ENCODE assay signal across 13 cellular contexts in the genomic region with DNA sequence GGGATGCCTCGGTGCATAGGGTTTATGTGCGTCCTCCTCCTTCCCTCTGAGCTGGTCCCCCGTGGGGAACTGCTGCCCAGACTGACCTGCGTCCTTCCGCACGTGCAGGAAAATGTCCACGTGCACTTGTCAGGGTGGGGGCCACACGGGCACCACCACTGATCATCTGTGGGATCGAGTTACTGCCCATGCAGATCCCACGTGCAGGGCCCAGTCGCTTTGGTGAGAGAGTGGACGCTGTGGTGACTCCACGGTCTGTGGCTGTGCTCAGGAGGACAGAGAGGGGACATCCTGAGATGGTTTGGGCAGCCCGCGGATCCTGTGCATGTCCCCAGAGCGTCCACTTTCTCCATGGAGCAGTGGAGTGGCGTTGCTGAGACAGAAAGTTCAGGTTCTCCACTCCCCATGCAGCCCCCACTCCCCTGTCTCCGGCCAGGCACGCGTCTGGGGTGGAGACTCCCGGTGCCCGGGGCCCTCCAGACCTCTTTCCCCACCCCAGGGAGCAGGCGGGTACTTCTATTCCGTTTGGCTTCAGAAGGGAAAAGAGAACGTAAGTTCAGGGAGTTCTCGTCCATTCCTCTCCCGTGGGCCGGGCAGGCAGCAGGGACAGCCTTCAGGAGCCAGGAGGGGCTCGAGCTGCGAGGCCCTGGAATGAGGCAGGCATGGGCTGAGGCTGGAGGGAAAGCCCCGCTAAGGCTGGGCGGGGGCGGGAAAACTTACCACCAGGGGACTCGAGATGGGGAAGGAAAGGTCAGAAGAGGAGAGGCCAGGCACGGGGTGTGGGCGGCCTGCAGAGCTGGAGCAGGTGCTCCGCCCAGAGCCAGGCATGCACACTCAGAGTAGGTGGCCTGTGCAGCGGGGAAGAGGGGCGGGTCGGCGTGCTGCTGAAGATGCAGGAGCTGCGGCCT. TPM values are rescaled to one million over a fixed set of nuclear protein-coding genes. Genes with fewer than 3 reads are reported as not detected.
DNase-seq lines count a peak whose midpoint lies in the region; ATAC-seq, FAIRE-seq and TF ChIP-seq lines count a peak whose summit lies in the region.
"Had no signal": no experiment of that assay in that cellular context is flagged by ENCODE, and none has a peak within 500 bp of the region (broad histone marks: within the 10 kb centered on the region; RNA-seq: fewer than 3 reads in every experiment).

No MANE protein-coding gene starts in this region.

- H3K4ac ChIP-seq in IMR-90 (ENCODE audit: low read depth, low read length), result no peak overlapping the region

- H3K4me1 ChIP-seq in A549 (peaks cover 89% of the 10 kb centered on the region), IMR-90 (ENCODE audit: control insufficient read depth, insufficient read depth, low read length) (peaks cover 33% of the 10 kb centered on the region), neural progenitor cell (peaks cover 6% of the 10 kb centered on the region)

- H3K4me3 Mint-ChIP-seq in neural progenitor cell, result no peak overlapping the region

- TF ChIP-seq POLR2A in A549 (IDR thresholded peaks at IDR 0.05; ENCODE audit: low read length), result no peak
- TF ChIP-seq POLR2A in IMR-90 (IDR thresholded peaks at IDR 0.05; ENCODE audit: low read depth, low read length), result no peak

- H2BK20ac ChIP-seq in IMR-90 (ENCODE audit: low read depth, low read length), result no peak overlapping the region

- H3K56ac ChIP-seq in IMR-90 (ENCODE audit: extremely low read depth, insufficient read depth, low read length), result no peak overlapping the region

- H3F3A ChIP-seq in neural progenitor cell (ENCODE audit: low read depth), result no peaks in the 10 kb centered on the region

- no peak overlapping the region for H4K5ac ChIP-seq in IMR-90 (ENCODE audit: low read depth, low read length)

- peak overlapping the region; percentile 31; the same call in 1 of the 2 replicates for H3K14ac ChIP-seq in IMR-90 (replicated peaks; ENCODE audit: low read depth, low read length)

- peaks cover 41% of the 10 kb centered on the region for H3K9me1 ChIP-seq in IMR-90 (ENCODE audit: insufficient read depth, low read length)

- H3K27ac ChIP-seq in A549, result peak overlapping the region; percentile 31 to 92
- no peak overlapping the region for H3K27ac ChIP-seq in IMR-90 (ENCODE audit: insufficient read depth, low read length)
- no peak overlapping the region for H3K27ac ChIP-seq in neural progenitor cell
- H3K27ac ChIP-seq: ascending aorta, PC-9 had no signal

- no peak overlapping the region for H2BK15ac ChIP-seq in IMR-90 (ENCODE audit: low read depth, low read length)

- TF ChIP-seq RAD21 in A549 (conservative IDR thresholded peaks at IDR 0.05 in 1 of 2, IDR thresholded peaks at IDR 0.05 in 1 of 2), result no peak
- TF ChIP-seq RAD21 in IMR-90 (IDR thresholded peaks at IDR 0.05; ENCODE audit: low read length), result no peak

- H2BK5ac ChIP-seq in IMR-90 (ENCODE audit: low read depth, low read length, poor library complexity, severe bottlenecking), result peak overlapping the region; percentile 27

- H2BK120ac ChIP-seq in IMR-90 (ENCODE audit: low read depth, low read length), result no peak overlapping the region

- intact Hi-C loops in IMR-90 (cut with micrococcal nuclease), result no loop called here

- H4K20me1 ChIP-seq in IMR-90 (ENCODE audit: insufficient read depth, low read length) (peaks cover 32% of the 10 kb centered on the region), neural progenitor cell (ENCODE audit: low read depth) (no peaks in the 10 kb centered on the region)

- TF ChIP-seq CTCF in A549 (IDR thresholded peaks at IDR 0.05) (no peak), IMR-90 (conservative IDR thresholded peaks at IDR 0.05; ENCODE audit: low read depth, low read length) (no peak), fibroblast of mammary gland (conservative IDR thresholded peaks at IDR 0.05; ENCODE audit: control insufficient read depth, insufficient read depth, low read depth, low read length) (no peak), neural progenitor cell (IDR thresholded peaks at IDR 0.05) (no peak)

- H3K79me2 ChIP-seq in neural progenitor cell (ENCODE audit: low read depth), result no peaks in the 10 kb centered on the region

- CTCF ChIA-PET in A549 (lab: Yijun Ruan, JAX), result interaction anchor here (0.7 to 3.2 kb wide), 9 partner anchors 9 to 305 kb away, joined by 3 to 9 read pairs (median 3); no protein-coding TSS in a partner anchor
- CTCF ChIA-PET in IMR-90 (lab: Yijun Ruan, JAX), result no interaction called here

- H4K91ac ChIP-seq in IMR-90 (ENCODE audit: insufficient read depth, low read depth, low read length), result 0 out of 2 replicates have a peak overlapping the region, but pooled peaks have one; percentile 4

- peaks cover 4% of the 10 kb centered on the region for H3K36me3 Mint-ChIP-seq in neural progenitor cell

- H3K23ac ChIP-seq in IMR-90 (ENCODE audit: low read depth, low read length), result no peak overlapping the region

- H3K4me1 Mint-ChIP-seq in neural progenitor cell, result peaks cover 35% of the 10 kb centered on the region

- no TSS peak for BruUV-seq in IMR-90 (replicated peaks; lab: Mats Ljungman, UMichigan)

- dilution Hi-C loops in IMR-90 (cut with HindIII; ENCODE audit: low sequenced_read_pairs, unreplicated experiment), result no loop called here

- peaks cover 5% of the 10 kb centered on the region for H3K27me3 Mint-ChIP-seq in neural progenitor cell (ENCODE audit: insufficient read depth, low read depth)

- no peaks in the 10 kb centered on the region for H3K9me3 ChIP-seq in A549
- H3K9me3 ChIP-seq in IMR-90 (ENCODE audit: control insufficient read depth, insufficient read depth, low read length), result no peaks in the 10 kb centered on the region
- no peaks in the 10 kb centered on the region for H3K9me3 ChIP-seq in neural progenitor cell (ENCODE audit: low read depth)
- H3K9me3 ChIP-seq: ascending aorta had no signal

- peak overlapping the region; percentile 33 for H3K27ac Mint-ChIP-seq in neural progenitor cell

- no peak overlapping the region for H2AK9ac ChIP-seq in IMR-90 (replicated peaks; ENCODE audit: low read depth, low read length, poor library complexity)

- POLR2A ChIA-PET in A549 (lab: Yijun Ruan, JAX) (no interaction called here), IMR-90 (lab: Charles Lee; ENCODE audit: unreplicated experiment) (no interaction called here)

- H3K27me3 ChIP-seq in IMR-90 (ENCODE audit: control insufficient read depth, insufficient read depth, low read length) (no peaks in the 10 kb centered on the region), neural progenitor cell (no peaks in the 10 kb centered on the region)
- H3K27me3 ChIP-seq: ascending aorta had no signal

- peak in 1 of 2 experiments; percentile 68; a peak in 3 of 6 replicates for ATAC-seq in A549
- no peak for ATAC-seq in IMR-90 (ENCODE audit: low read depth)
- ATAC-seq in HG02870 (IDR thresholded peaks at IDR 0.05; ENCODE audit: unreplicated experiment), result no peak

- H2AK5ac ChIP-seq in IMR-90 (ENCODE audit: low read depth, low read length), result peak overlapping the region; percentile 35

- peak in 1 of 2 experiments; percentile 51 for DNase-seq in A549 (ENCODE audit: low read depth in 1 of 2, low spot score in 1 of 2)
- no peak for DNase-seq in IMR-90
- peak; percentile 50 for DNase-seq in fibroblast of mammary gland (ENCODE audit: low read depth)
- DNase-seq in neural progenitor cell (ENCODE audit: low spot score), result peak; percentile 54
- no peak for DNase-seq in H4 (ENCODE audit: low spot score)
- DNase-seq in NCI-H2081 treated with DMSO at 0.1 percent for 48 hours (lab: John Stamatoyannopoulos, UW), result no peak
- DNase-seq in DMS79 treated with DMSO at 0.1 percent for 48 hours (lab: John Stamatoyannopoulos, UW), result no peak
- DNase-seq: activated T-cell treated with anti-CD3 and anti-CD28 coated beads for 4 hours; NCI-H187; stimulated activated CD4-positive, alpha-beta T cell treated with anti-CD3 and anti-CD28 coated beads, Interleukin-4, amount 100 ng/mL, for 1 hour had no signal

- peaks cover 7% of the 10 kb centered on the region for H3K36me3 ChIP-seq in IMR-90 (ENCODE audit: control insufficient read depth, insufficient read depth, low read length)
- no peaks in the 10 kb centered on the region for H3K36me3 ChIP-seq in neural progenitor cell
- H3K36me3 ChIP-seq: ascending aorta had no signal

- peak overlapping the region; percentile 12; the same call in 2 of the 3 replicates for H3K4me2 ChIP-seq in A549
- no peak overlapping the region for H3K4me2 ChIP-seq in IMR-90 (ENCODE audit: low read depth, low read length)
- no peak overlapping the region for H3K4me2 ChIP-seq in neural progenitor cell
- H3K4me2 ChIP-seq: PC-9 had no signal

- no peak for FAIRE-seq in A549 (lab: Jason Lieb, UNC)

- H2AFZ ChIP-seq in IMR-90 (replicated peaks; ENCODE audit: low read length, poor library complexity) (no peak overlapping the region), neural progenitor cell (replicated peaks) (peak overlapping the region; percentile 30)
- H2AFZ ChIP-seq: PC-9 had no signal

- peak overlapping the region; percentile 9; the same call in 1 of the 2 replicates for H3K18ac ChIP-seq in IMR-90 (ENCODE audit: low read depth, low read length)

- H3K9ac ChIP-seq in IMR-90 (ENCODE audit: low read depth, low read length), result no peak overlapping the region
- H3K9ac ChIP-seq in neural progenitor cell, result no peak overlapping the region

- 78% methylated on average over 37 of the region's 42 CpGs for WGBS in A549 (ENCODE audit: missing lambda C conversion rate)
- 95% methylated on average over 21 of the region's 42 CpGs; no CpG with 5 or more reads in 1 of the 2 experiments for WGBS in IMR-90 (ENCODE audit: extremely low coverage in 2 of 2, insufficient read length in 1 of 2), 2 experiments

- H3K79me1 ChIP-seq in IMR-90 (ENCODE audit: low read depth in 1 of 2, low read length in 2 of 2), result peaks cover 35 to 92% of the 10 kb centered on the region in 2 experiments

- no peak overlapping the region; a peak in 1 of 4 replicates for H4K8ac ChIP-seq in IMR-90 (ENCODE audit: low read depth in 2 of 2, low read length in 2 of 2)

- no peaks in the 10 kb centered on the region for H3K9me3 Mint-ChIP-seq in neural progenitor cell

- no peak overlapping the region for H3K4me3 ChIP-seq in A549
- H3K4me3 ChIP-seq in IMR-90 (ENCODE audit: insufficient read depth, low read depth, low read length), result no peak overlapping the region
- no peak overlapping the region for H3K4me3 ChIP-seq in fibroblast of mammary gland (ENCODE audit: control insufficient read depth, low read depth, low read length)
- no peak overlapping the region for H3K4me3 ChIP-seq in neural progenitor cell
- H3K4me3 ChIP-seq: ascending aorta, PC-9 had no signal

- no peak for TF ChIP-seq EP300 in A549 (IDR thresholded peaks at IDR 0.05)

- in situ Hi-C loops in IMR-90 (cut with MboI; ENCODE audit: low sequenced_read_pairs), result no loop called here

RNA-seq across cellular contexts. Expression of gene EGFR, which starts 59.9 kb away (rescaled TPM):
- 59.5 and 61.4 TPM in 2 replicates for polyA plus RNA-seq in A549 (2011; rRNA removed)
- polyA plus RNA-seq in A549 (2012; cell fraction: cytosol; rRNA removed), result 25.3 and 28.2 TPM in 2 replicates
- 61.4 and 73.8 TPM in 2 replicates for polyA plus RNA-seq in A549 (2012; cell fraction: nucleus; rRNA removed)
- polyA plus RNA-seq in A549 (2017; fragmentation: RNase III; extraction: RNeasy Plus Mini Kit Qiagen cat#74134 plus additional on column Dnase treatment), result 62.2 to 64.1 TPM (median 63.8 TPM) in 3 replicates
- 125 and 165 TPM in 2 replicates for polyA minus RNA-seq in A549 (2011; rRNA and poly(A)+ RNA removed)
- total RNA-seq in IMR-90 (2012; rRNA removed), result 60.4 and 63.9 TPM in 2 replicates
- polyA plus RNA-seq in IMR-90 (2012; rRNA removed), result 36.9 and 37.8 TPM in 2 replicates
- polyA plus RNA-seq in IMR-90 (2012; cell fraction: cytosol; rRNA removed), result 24.8 and 27.5 TPM in 2 replicates
- 66.1 and 93.0 TPM in 2 replicates for polyA plus RNA-seq in IMR-90 (2012; cell fraction: nucleus; rRNA removed; ENCODE audit: low replicate concordance)
- 4.6 and 4.7 TPM in 2 replicates for total RNA-seq in neural progenitor cell (ENCODE audit: low replicate concordance)
- total RNA-seq in H4 (2014; rRNA removed; shearing (Covaris generic)), result 12.6 and 16.5 TPM in 2 replicates

Comparison
In these comparisons a context has a peak if more than half of its experiments do, and no peak if none do; other contexts are left out.
1. DNase-seq: peak in fibroblast of mammary gland (single experiment) and neural progenitor cell (single experiment); none in IMR-90 (single experiment), H4 (single experiment), NCI-H2081 treated with DMSO at 0.1 percent for 48 hours (single experiment) and DMS79 treated with DMSO at 0.1 percent for 48 hours (single experiment).
2. H3K27ac ChIP-seq: peak in A549 (2 of 2); none in IMR-90 (single experiment) and neural progenitor cell (single experiment).